8 cellular contexts compared by ENCODE assay signal in the genomic region with DNA sequence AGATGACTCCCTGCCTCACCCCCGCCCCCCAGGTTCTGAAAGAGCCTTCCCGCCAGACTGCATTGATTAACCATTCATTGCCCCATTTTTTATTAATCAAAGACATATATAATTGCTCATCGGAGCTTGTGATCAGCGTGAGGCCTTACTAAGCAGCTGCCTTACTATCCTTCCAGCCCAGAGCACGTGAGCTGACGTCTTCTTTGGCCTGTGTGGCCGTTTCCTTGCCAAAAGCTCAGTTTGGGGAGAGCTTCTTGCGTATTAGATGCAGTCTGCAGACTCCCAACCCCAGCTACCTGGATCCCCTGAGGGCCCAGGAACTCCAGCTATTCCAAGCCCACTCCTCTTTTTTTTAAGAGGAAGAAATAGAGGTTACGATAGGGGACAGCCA. TPM values are rescaled to one million over a fixed set of nuclear protein-coding genes. Genes with fewer than 3 reads are reported as not detected.
DNase-seq lines count a peak whose midpoint lies in the region; ATAC-seq, FAIRE-seq and TF ChIP-seq lines count a peak whose summit lies in the region.

No MANE protein-coding gene starts in this region.

- H3K4me1 Mint-ChIP-seq in endodermal cell, result peaks cover 19% of the 10 kb centered on the region
- peaks cover 40 to 50% (median 44%) of the 10 kb centered on the region in 7 donors for H3K4me1 Mint-ChIP-seq in naive thymus-derived CD4-positive, alpha-beta T cell

- peak in 1 of 2 donors; percentile 1 for TF ChIP-seq RAD21 in liver (IDR thresholded peaks at IDR 0.05)
- no peak for TF ChIP-seq RAD21 in HepG2 (CRISPR knock-in tag; IDR thresholded peaks at IDR 0.05)

- H3K9me3 ChIP-seq in liver (ENCODE audit: control insufficient read depth in 4 of 4, low read length in 3 of 4) (no peaks in the 10 kb centered on the region), HepG2 (ENCODE audit: low read length) (no peaks in the 10 kb centered on the region), endodermal cell (ENCODE audit: control insufficient read depth, low read length) (no peaks in the 10 kb centered on the region), aorta (ENCODE audit: control insufficient read depth, low read length) (no peaks in the 10 kb centered on the region), SJCRH30 (replicated peaks) (no peaks in the 10 kb centered on the region)
- no peaks in the 10 kb centered on the region for H3K9me3 ChIP-seq in naive thymus-derived CD4-positive, alpha-beta T cell (ENCODE audit: control insufficient read depth in 2 of 3, low read length in 3 of 3)

- in situ Hi-C loops in HepG2 (cut with HindIII; ENCODE audit: extremely low pct_ligation_motif_present, low pct_unique_long_range_greater_than_20kb), result no loop called here

- no peak overlapping the region for H3K27ac Mint-ChIP-seq in endodermal cell
- H3K27ac Mint-ChIP-seq in naive thymus-derived CD4-positive, alpha-beta T cell, result peak overlapping the region; percentile 5 to 91 (median 65)

- H3K36me3 ChIP-seq in liver (ENCODE audit: control insufficient read depth in 4 of 4, insufficient read depth in 3 of 4, low read depth in 1 of 4, low read length in 3 of 4), result peaks cover 0 to 11% (median 4%) of the 10 kb centered on the region in 4 donors
- no peaks in the 10 kb centered on the region for H3K36me3 ChIP-seq in HepG2 (replicated peaks in 1 of 2; ENCODE audit: control insufficient read depth in 1 of 2, insufficient read depth in 2 of 2, low read length in 2 of 2)
- no peaks in the 10 kb centered on the region for H3K36me3 ChIP-seq in endodermal cell (ENCODE audit: control insufficient read depth, insufficient read depth, low read length)
- H3K36me3 ChIP-seq in naive thymus-derived CD4-positive, alpha-beta T cell (ENCODE audit: control insufficient read depth in 2 of 3, insufficient read depth in 3 of 3, low read length in 3 of 3), result peaks cover 0 to 4% (median 0%) of the 10 kb centered on the region in 3 experiments
- no peaks in the 10 kb centered on the region for H3K36me3 ChIP-seq in aorta (ENCODE audit: control insufficient read depth in 1 of 2, insufficient read depth in 2 of 2, low read length in 1 of 2)
- H3K36me3 ChIP-seq in SJCRH30, result no peaks in the 10 kb centered on the region

- no peak for ATAC-seq in HepG2
- ATAC-seq in naive thymus-derived CD4-positive, alpha-beta T cell, result no peak
- peak; percentile 69 for ATAC-seq in aorta (ENCODE audit: low FRiP score)

- H3K27me3 Mint-ChIP-seq in endodermal cell (ENCODE audit: insufficient read depth), result peaks cover 45% of the 10 kb centered on the region
- peaks cover 0 to 24% (median 0%) of the 10 kb centered on the region in 5 donors for H3K27me3 Mint-ChIP-seq in naive thymus-derived CD4-positive, alpha-beta T cell

- intact Hi-C loops in HepG2 (cut with micrococcal nuclease; ENCODE audit: unreplicated experiment) (no loop called here), aorta (cut with DNase I) (loop anchor here in 1 of 2 donors (5.0 kb wide), 1 partner anchor 95 kb away; no protein-coding TSS in a partner anchor)
- intact Hi-C loops in naive thymus-derived CD4-positive, alpha-beta T cell (cut with micrococcal nuclease), result loop anchor here (1.0 to 10.0 kb wide), 8 partner anchors 31 to 1147 kb away; a partner anchor contains a TSS

- H3K4me3 Mint-ChIP-seq in endodermal cell, result peak overlapping the region; percentile 61
- peak overlapping the region; percentile 83 to 92 (median 88) for H3K4me3 Mint-ChIP-seq in naive thymus-derived CD4-positive, alpha-beta T cell

- CTCF ChIA-PET in HepG2 (lab: Yijun Ruan, JAX; ENCODE audit: low intra/inter-chr PET ratio, low total read pairs), result no interaction called here
- CTCF ChIA-PET in naive thymus-derived CD4-positive, alpha-beta T cell (lab: Charles Lee), result interaction anchor here (0.8 to 4.0 kb wide), 4 partner anchors 9 to 99 kb away, joined by 3 to 17 read pairs (median 3); no protein-coding TSS in a partner anchor

- H3K4me3 ChIP-seq in liver (ENCODE audit: low read depth in 1 of 3, low read length in 3 of 3), result no peak overlapping the region
- H3K4me3 ChIP-seq in HepG2 (replicated peaks in 1 of 3; ENCODE audit: insufficient read depth in 1 of 3, low read depth in 2 of 3, low read length in 3 of 3), result no peak overlapping the region
- H3K4me3 ChIP-seq in endodermal cell (ENCODE audit: low read length), result no peak overlapping the region
- H3K4me3 ChIP-seq in naive thymus-derived CD4-positive, alpha-beta T cell (ENCODE audit: low read length), result no peak overlapping the region
- no peak overlapping the region for H3K4me3 ChIP-seq in aorta (ENCODE audit: low read length in 2 of 2)
- no peak overlapping the region for H3K4me3 ChIP-seq in SJCRH30

- TF ChIP-seq POLR2A in HepG2 (IDR thresholded peaks at IDR 0.05; ENCODE audit: insufficient read depth in 1 of 2, low read depth in 2 of 2, low read length in 2 of 2), result no peak

- no peak overlapping the region for H2AFZ ChIP-seq in HepG2 (ENCODE audit: low read length)

- FAIRE-seq in HepG2 (lab: Jason Lieb, UNC), result no peak

- TF ChIP-seq EP300 in HepG2 (IDR thresholded peaks at IDR 0.05; ENCODE audit: low read depth in 2 of 2, low read length in 2 of 2) (no peak), HepG2 (CRISPR knock-in tag; IDR thresholded peaks at IDR 0.05; ENCODE audit: borderline replicate concordance) (no peak)

- POLR2A ChIA-PET in HepG2 (lab: Yijun Ruan, JAX), result no interaction called here
- POLR2A ChIA-PET in naive thymus-derived CD4-positive, alpha-beta T cell (lab: Charles Lee), result no interaction called here

- no TSS peak for BruUV-seq in HepG2 (replicated peaks; lab: Mats Ljungman, UMichigan)

- WGBS in liver, result 43% methylated on average over 9 of the region's 9 CpGs
- WGBS in HepG2 (ENCODE audit: low lambda C conversion rate), result 67% methylated on average over 9 of the region's 9 CpGs
- WGBS in endodermal cell (ENCODE audit: insufficient coverage in 1 of 2, insufficient read length in 1 of 2), 2 experiments, result 95 to 96% methylated on average over 7 to 8 of the region's 9 CpGs
- 13 to 16% methylated on average over 9 of the region's 9 CpGs for WGBS in aorta, 2 donors

- H3K27me3 ChIP-seq in liver (ENCODE audit: control insufficient read depth in 4 of 4, insufficient read depth in 4 of 4, low read length in 3 of 4), result no peaks in the 10 kb centered on the region
- peaks cover 2% of the 10 kb centered on the region in 2 experiments; a peak in 2 of 5 replicates for H3K27me3 ChIP-seq in HepG2 (ENCODE audit: control insufficient read depth in 1 of 2, insufficient read depth in 2 of 2, low read length in 2 of 2)
- H3K27me3 ChIP-seq in endodermal cell (ENCODE audit: control insufficient read depth, insufficient read depth, low read length, poor library complexity, severe bottlenecking), result peaks cover 38% of the 10 kb centered on the region
- no peaks in the 10 kb centered on the region for H3K27me3 ChIP-seq in naive thymus-derived CD4-positive, alpha-beta T cell (ENCODE audit: control insufficient read depth in 2 of 2, insufficient read depth in 2 of 2, low read length in 2 of 2)
- H3K27me3 ChIP-seq in aorta (ENCODE audit: control insufficient read depth in 1 of 2, insufficient read depth in 2 of 2, low read length in 1 of 2), result no peaks in the 10 kb centered on the region
- no peaks in the 10 kb centered on the region for H3K27me3 ChIP-seq in SJCRH30

- DNase-seq in HepG2 (ENCODE audit: low spot score), result no peak
- DNase-seq in endodermal cell, result no peak
- no peak for DNase-seq in naive thymus-derived CD4-positive, alpha-beta T cell
- peak; percentile 80 to 85 for DNase-seq in aorta
- no peak for DNase-seq in SJCRH30
- DNase-seq in activated gamma-delta T cell (lab: John Stamatoyannopoulos, UW), result no peak
- no peak for DNase-seq in NCI-H2196 (lab: John Stamatoyannopoulos, UW; ENCODE audit: unreplicated experiment)

- H3K4me1 ChIP-seq in liver (ENCODE audit: control insufficient read depth in 4 of 4, insufficient read depth in 4 of 4, low read length in 3 of 4) (peaks cover 16 to 71% (median 32%) of the 10 kb centered on the region in 4 donors), HepG2 (ENCODE audit: insufficient read depth, low read length) (peaks cover 72% of the 10 kb centered on the region), endodermal cell (ENCODE audit: control insufficient read depth, insufficient read depth, low read length) (peaks cover 4% of the 10 kb centered on the region), aorta (ENCODE audit: control insufficient read depth in 1 of 2, insufficient read depth in 2 of 2, low read length in 2 of 2) (peaks cover 0 to 14% of the 10 kb centered on the region in 2 donors), SJCRH30 (peaks cover 9% of the 10 kb centered on the region)
- peaks cover 24 to 34% of the 10 kb centered on the region in 2 donors for H3K4me1 ChIP-seq in naive thymus-derived CD4-positive, alpha-beta T cell (ENCODE audit: control insufficient read depth in 2 of 2, insufficient read depth in 2 of 2, low read length in 2 of 2)

- TF ChIP-seq CTCF in liver (IDR thresholded peaks at IDR 0.05; ENCODE audit: low read depth, low read length, missing input control), result no peak
- TF ChIP-seq CTCF in HepG2 (CRISPR knock-in tag; IDR thresholded peaks at IDR 0.05), result no peak
- TF ChIP-seq CTCF in endodermal cell (conservative IDR thresholded peaks at IDR 0.05), result no peak

- no peak overlapping the region for H3K4me2 ChIP-seq in HepG2 (ENCODE audit: low read depth, low read length)

- no peaks in the 10 kb centered on the region for H3K79me2 ChIP-seq in HepG2 (ENCODE audit: insufficient read depth, low read length)

- H3K9ac ChIP-seq in liver (ENCODE audit: low read depth in 1 of 2, low read length in 2 of 2) (peak overlapping the region; percentile 15 to 24), HepG2 (ENCODE audit: insufficient read depth, low read depth, low read length) (no peak overlapping the region), endodermal cell (ENCODE audit: extremely low read depth, low read length, poor library complexity, severe bottlenecking) (no peak overlapping the region)

- H3K27ac ChIP-seq in liver (ENCODE audit: low read depth in 1 of 2, low read length in 2 of 2), result peak overlapping the region; percentile 92 to 99
- no peak overlapping the region for H3K27ac ChIP-seq in HepG2 (ENCODE audit: extremely low read length, insufficient read depth, low read length)
- H3K27ac ChIP-seq in endodermal cell (ENCODE audit: low read depth, low read length), result no peak overlapping the region
- H3K27ac ChIP-seq in naive thymus-derived CD4-positive, alpha-beta T cell (ENCODE audit: low read depth, low read length), result no peak overlapping the region
- H3K27ac ChIP-seq in aorta (ENCODE audit: low read depth in 1 of 2, low read length in 2 of 2), result peak overlapping the region; percentile 93 to 96
- H3K27ac ChIP-seq in SJCRH30, result no peak overlapping the region

- H3K36me3 Mint-ChIP-seq in endodermal cell (ENCODE audit: low read depth), result peaks cover 3% of the 10 kb centered on the region
- H3K36me3 Mint-ChIP-seq in naive thymus-derived CD4-positive, alpha-beta T cell, result peaks cover 0 to 18% (median 4%) of the 10 kb centered on the region in 5 donors

- H3K9me3 Mint-ChIP-seq in endodermal cell, result no peaks in the 10 kb centered on the region
- H3K9me3 Mint-ChIP-seq in naive thymus-derived CD4-positive, alpha-beta T cell, result no peaks in the 10 kb centered on the region

- H4K20me1 ChIP-seq in HepG2 (ENCODE audit: insufficient read depth, low read length), result no peaks in the 10 kb centered on the region

RNA-seq across cellular contexts. Expression of a gene that starts 0.8 kb away (rescaled TPM):
- total RNA-seq in liver (100 to 1,000 TPM in 1 of 2 donors, 10 to 100 TPM in 1; 47.2 to 106 TPM), HepG2 (2016; rRNA removed; fragmentation: Illumina TruSeq; extraction: Trizol) (not detected in 2 replicates), endodermal cell (10 to 100 TPM; 10.6 to 13.8 TPM), aorta (10 to 100 TPM; 59.7 to 97.8 TPM)
- polyA plus RNA-seq in liver (100 to 1,000 TPM in 1 of 2 donors, 10 to 100 TPM in 1; 80.2 to 152 TPM), HepG2 (2011; rRNA removed) (2.6 and 4.2 TPM in 2 replicates), aorta (10 to 100 TPM; 28.0 to 30.4 TPM)
- total RNA-seq in HepG2 (2016; cell fraction: cytosol; rRNA removed; fragmentation: Illumina TruSeq; extraction: Trizol; ENCODE audit: low read depth), result not detected in 2 replicates
- total RNA-seq in HepG2 (2016; cell fraction: insoluble cytoplasmic fraction; rRNA removed; fragmentation: Illumina TruSeq; extraction: Trizol), result not detected in 2 replicates
- total RNA-seq in HepG2 (2016; cell fraction: membrane; rRNA removed; fragmentation: Illumina TruSeq; extraction: Trizol), result not detected in 2 replicates
- total RNA-seq in HepG2 (2016; cell fraction: nucleus; rRNA removed; fragmentation: Illumina TruSeq; extraction: Trizol), result 0.31 TPM in 1 of 2 replicates, not detected in the other
- polyA plus RNA-seq in HepG2 (2011; cell fraction: cytosol; rRNA removed), result 1.4 and 3.7 TPM in 2 replicates
- polyA plus RNA-seq in HepG2 (2011; cell fraction: nucleus; rRNA removed), result 3.4 and 4.2 TPM in 2 replicates
- polyA plus RNA-seq in HepG2 (2012), result 1.4 and 2.2 TPM in 2 replicates
- polyA plus RNA-seq in HepG2 (2016; cell fraction: cytosol; fragmentation: Illumina TruSeq; extraction: Trizol; ENCODE audit: low read depth), result not detected in 2 replicates
- polyA plus RNA-seq in HepG2 (2016; cell fraction: insoluble cytoplasmic fraction; fragmentation: Illumina TruSeq; extraction: Trizol; ENCODE audit: low read depth), result not detected in 2 replicates
- not detected in 2 replicates for polyA plus RNA-seq in HepG2 (2016; cell fraction: membrane; fragmentation: Illumina TruSeq; extraction: Trizol; ENCODE audit: low read depth)
- polyA plus RNA-seq in HepG2 (2016; cell fraction: nucleus; fragmentation: Illumina TruSeq; extraction: Trizol; ENCODE audit: insufficient read depth, low read depth), result not detected in 2 replicates
- polyA minus RNA-seq in HepG2 (2011; rRNA and poly(A)+ RNA removed; ENCODE audit: low replicate concordance), result 1.7 and 3.0 TPM in 2 replicates
- 2.6 TPM in 1 of 2 replicates, not detected in the other for polyA minus RNA-seq in HepG2 (2011; cell fraction: cytosol; rRNA and poly(A)+ RNA removed)
- 1.4 and 2.9 TPM in 2 replicates for polyA minus RNA-seq in HepG2 (2011; cell fraction: nucleus; rRNA and poly(A)+ RNA removed)
- polyA plus RNA-seq in endodermal cell (2013, experiment 1 of 2), result 14.6 TPM
- 14.1 TPM for polyA plus RNA-seq in endodermal cell (2013, experiment 2 of 2)
- 10 to 100 TPM; 10.5 to 67.9 (median 12.2) TPM for total RNA-seq in naive thymus-derived CD4-positive, alpha-beta T cell
- polyA plus RNA-seq in naive thymus-derived CD4-positive, alpha-beta T cell, result 10 to 100 TPM; 10.0 to 16.7 TPM
- total RNA-seq in SJCRH30 (2014; rRNA removed; shearing (Covaris generic)), result 0.12 TPM in 1 of 2 replicates, not detected in the other

RNA-seq across cellular contexts. Expression of a gene that starts 32.6 kb away (rescaled TPM):
- total RNA-seq in liver (under 1 TPM; 0.75 to 0.89 TPM), HepG2 (2016; rRNA removed; fragmentation: Illumina TruSeq; extraction: Trizol) (0.45 and 1.3 TPM in 2 replicates), endodermal cell (1 to 10 TPM in 1 of 2 donors, under 1 TPM in 1; 0.97 to 1.5 TPM), aorta (1 to 10 TPM; 1.1 to 4.3 TPM)
- polyA plus RNA-seq in liver (10 to 100 TPM in 1 of 2 donors, 1 to 10 TPM in 1; 5.5 to 18.1 TPM), HepG2 (2011; rRNA removed) (4.3 and 8.4 TPM in 2 replicates), aorta (under 1 TPM in 1 of 2 donors, not detected in 1; 0.20 TPM)
- 0.71 and 0.79 TPM in 2 replicates for total RNA-seq in HepG2 (2016; cell fraction: cytosol; rRNA removed; fragmentation: Illumina TruSeq; extraction: Trizol; ENCODE audit: low read depth)
- 0.42 and 0.91 TPM in 2 replicates for total RNA-seq in HepG2 (2016; cell fraction: insoluble cytoplasmic fraction; rRNA removed; fragmentation: Illumina TruSeq; extraction: Trizol)
- total RNA-seq in HepG2 (2016; cell fraction: membrane; rRNA removed; fragmentation: Illumina TruSeq; extraction: Trizol), result 1.1 and 1.2 TPM in 2 replicates
- 1.8 and 2.1 TPM in 2 replicates for total RNA-seq in HepG2 (2016; cell fraction: nucleus; rRNA removed; fragmentation: Illumina TruSeq; extraction: Trizol)
- polyA plus RNA-seq in HepG2 (2011; cell fraction: cytosol; rRNA removed), result 3.6 and 3.9 TPM in 2 replicates
- 10.4 and 14.9 TPM in 2 replicates for polyA plus RNA-seq in HepG2 (2011; cell fraction: nucleus; rRNA removed)
- 14.7 and 15.9 TPM in 2 replicates for polyA plus RNA-seq in HepG2 (2012)
- polyA plus RNA-seq in HepG2 (2016; cell fraction: cytosol; fragmentation: Illumina TruSeq; extraction: Trizol; ENCODE audit: low read depth), result 1.8 and 2.1 TPM in 2 replicates
- 1.9 and 2.5 TPM in 2 replicates for polyA plus RNA-seq in HepG2 (2016; cell fraction: insoluble cytoplasmic fraction; fragmentation: Illumina TruSeq; extraction: Trizol; ENCODE audit: low read depth)
- polyA plus RNA-seq in HepG2 (2016; cell fraction: membrane; fragmentation: Illumina TruSeq; extraction: Trizol; ENCODE audit: low read depth), result 2.8 and 3.5 TPM in 2 replicates
- 5.0 and 7.0 TPM in 2 replicates for polyA plus RNA-seq in HepG2 (2016; cell fraction: nucleus; fragmentation: Illumina TruSeq; extraction: Trizol; ENCODE audit: insufficient read depth, low read depth)
- polyA minus RNA-seq in HepG2 (2011; rRNA and poly(A)+ RNA removed; ENCODE audit: low replicate concordance), result 0.72 and 4.8 TPM in 2 replicates
- 4.1 and 11.0 TPM in 2 replicates for polyA minus RNA-seq in HepG2 (2011; cell fraction: cytosol; rRNA and poly(A)+ RNA removed)
- polyA minus RNA-seq in HepG2 (2011; cell fraction: nucleus; rRNA and poly(A)+ RNA removed), result 2.3 and 3.7 TPM in 2 replicates
- 13.5 TPM for polyA plus RNA-seq in endodermal cell (2013, experiment 1 of 2)
- polyA plus RNA-seq in endodermal cell (2013, experiment 2 of 2), result 14.4 TPM
- under 1 TPM in 3 of 5 experiments, not detected in 2; 0.19 to 0.47 (median 0.27) TPM for total RNA-seq in naive thymus-derived CD4-positive, alpha-beta T cell
- polyA plus RNA-seq in naive thymus-derived CD4-positive, alpha-beta T cell, result under 1 TPM; 0.08 to 0.44 TPM
- total RNA-seq in SJCRH30 (2014; rRNA removed; shearing (Covaris generic)), result 0.26 and 0.35 TPM in 2 replicates

RNA-seq across cellular contexts. Expression of a gene that starts 37.2 kb away (rescaled TPM):
- total RNA-seq in liver (10 to 100 TPM in 1 of 2 donors, not detected in 1; 24.2 TPM), HepG2 (2016; rRNA removed; fragmentation: Illumina TruSeq; extraction: Trizol) (not detected in 2 replicates), endodermal cell (under 1 TPM in 1 of 2 donors, not detected in 1; 0.42 TPM), aorta (under 1 TPM; 0.39 to 0.84 TPM)
- polyA plus RNA-seq in liver (1 to 10 TPM in 1 of 2 donors, under 1 TPM in 1; 0.74 to 1.2 TPM), HepG2 (2011; rRNA removed) (not detected in 2 replicates), aorta (under 1 TPM in 1 of 2 donors, not detected in 1; 0.15 TPM)
- not detected in 2 replicates for total RNA-seq in HepG2 (2016; cell fraction: cytosol; rRNA removed; fragmentation: Illumina TruSeq; extraction: Trizol; ENCODE audit: low read depth)
- not detected in 2 replicates for total RNA-seq in HepG2 (2016; cell fraction: insoluble cytoplasmic fraction; rRNA removed; fragmentation: Illumina TruSeq; extraction: Trizol)
- total RNA-seq in HepG2 (2016; cell fraction: membrane; rRNA removed; fragmentation: Illumina TruSeq; extraction: Trizol), result not detected in 2 replicates
- not detected in 2 replicates for total RNA-seq in HepG2 (2016; cell fraction: nucleus; rRNA removed; fragmentation: Illumina TruSeq; extraction: Trizol)
- polyA plus RNA-seq in HepG2 (2011; cell fraction: cytosol; rRNA removed), result 0.05 TPM in 1 of 2 replicates, not detected in the other
- not detected in 2 replicates for polyA plus RNA-seq in HepG2 (2011; cell fraction: nucleus; rRNA removed)
- polyA plus RNA-seq in HepG2 (2012), result not detected in 2 replicates
- not detected in 2 replicates for polyA plus RNA-seq in HepG2 (2016; cell fraction: cytosol; fragmentation: Illumina TruSeq; extraction: Trizol; ENCODE audit: low read depth)
- not detected in 2 replicates for polyA plus RNA-seq in HepG2 (2016; cell fraction: insoluble cytoplasmic fraction; fragmentation: Illumina TruSeq; extraction: Trizol; ENCODE audit: low read depth)
- polyA plus RNA-seq in HepG2 (2016; cell fraction: membrane; fragmentation: Illumina TruSeq; extraction: Trizol; ENCODE audit: low read depth), result not detected in 2 replicates
- not detected in 2 replicates for polyA plus RNA-seq in HepG2 (2016; cell fraction: nucleus; fragmentation: Illumina TruSeq; extraction: Trizol; ENCODE audit: insufficient read depth, low read depth)
- not detected in 2 replicates for polyA minus RNA-seq in HepG2 (2011; rRNA and poly(A)+ RNA removed; ENCODE audit: low replicate concordance)
- not detected in 2 replicates for polyA minus RNA-seq in HepG2 (2011; cell fraction: cytosol; rRNA and poly(A)+ RNA removed)
- not detected in 2 replicates for polyA minus RNA-seq in HepG2 (2011; cell fraction: nucleus; rRNA and poly(A)+ RNA removed)
- not detected for polyA plus RNA-seq in endodermal cell (2013, experiment 1 of 2)
- not detected for polyA plus RNA-seq in endodermal cell (2013, experiment 2 of 2)
- total RNA-seq in naive thymus-derived CD4-positive, alpha-beta T cell, result 1 to 10 TPM in 1 of 5 experiments, under 1 TPM in 2, not detected in 2; 0.44 to 1.7 (median 0.48) TPM
- not detected for polyA plus RNA-seq in naive thymus-derived CD4-positive, alpha-beta T cell
- not detected in 2 replicates for total RNA-seq in SJCRH30 (2014; rRNA removed; shearing (Covaris generic))

RNA-seq across cellular contexts. Expression of a gene that starts 46.7 kb away (rescaled TPM):
- 1 to 10 TPM in 1 of 2 donors, not detected in 1; 4.9 TPM for total RNA-seq in liver
- under 1 TPM in 1 of 2 donors, not detected in 1; 0.22 TPM for polyA plus RNA-seq in liver
- not detected in 2 replicates for total RNA-seq in HepG2 (2016; rRNA removed; fragmentation: Illumina TruSeq; extraction: Trizol)
- total RNA-seq in HepG2 (2016; cell fraction: cytosol; rRNA removed; fragmentation: Illumina TruSeq; extraction: Trizol; ENCODE audit: low read depth), result not detected in 2 replicates
- not detected in 2 replicates for total RNA-seq in HepG2 (2016; cell fraction: insoluble cytoplasmic fraction; rRNA removed; fragmentation: Illumina TruSeq; extraction: Trizol)
- not detected in 2 replicates for total RNA-seq in HepG2 (2016; cell fraction: membrane; rRNA removed; fragmentation: Illumina TruSeq; extraction: Trizol)
- total RNA-seq in HepG2 (2016; cell fraction: nucleus; rRNA removed; fragmentation: Illumina TruSeq; extraction: Trizol), result not detected in 2 replicates
- not detected in 2 replicates for polyA plus RNA-seq in HepG2 (2011; rRNA removed)
- not detected in 2 replicates for polyA plus RNA-seq in HepG2 (2011; cell fraction: cytosol; rRNA removed)
- not detected in 2 replicates for polyA plus RNA-seq in HepG2 (2011; cell fraction: nucleus; rRNA removed)
- not detected in 2 replicates for polyA plus RNA-seq in HepG2 (2012)
- not detected in 2 replicates for polyA plus RNA-seq in HepG2 (2016; cell fraction: cytosol; fragmentation: Illumina TruSeq; extraction: Trizol; ENCODE audit: low read depth)
- not detected in 2 replicates for polyA plus RNA-seq in HepG2 (2016; cell fraction: insoluble cytoplasmic fraction; fragmentation: Illumina TruSeq; extraction: Trizol; ENCODE audit: low read depth)
- polyA plus RNA-seq in HepG2 (2016; cell fraction: membrane; fragmentation: Illumina TruSeq; extraction: Trizol; ENCODE audit: low read depth), result not detected in 2 replicates
- not detected in 2 replicates for polyA plus RNA-seq in HepG2 (2016; cell fraction: nucleus; fragmentation: Illumina TruSeq; extraction: Trizol; ENCODE audit: insufficient read depth, low read depth)
- polyA minus RNA-seq in HepG2 (2011; rRNA and poly(A)+ RNA removed; ENCODE audit: low replicate concordance), result not detected in 2 replicates
- polyA minus RNA-seq in HepG2 (2011; cell fraction: cytosol; rRNA and poly(A)+ RNA removed), result not detected in 2 replicates
- not detected in 2 replicates for polyA minus RNA-seq in HepG2 (2011; cell fraction: nucleus; rRNA and poly(A)+ RNA removed)
- not detected for total RNA-seq in endodermal cell
- polyA plus RNA-seq in endodermal cell (2013, experiment 1 of 2), result not detected
- not detected for polyA plus RNA-seq in endodermal cell (2013, experiment 2 of 2)
- not detected for total RNA-seq in naive thymus-derived CD4-positive, alpha-beta T cell
- polyA plus RNA-seq in naive thymus-derived CD4-positive, alpha-beta T cell, result not detected
- not detected for total RNA-seq in aorta
- not detected for polyA plus RNA-seq in aorta
- not detected in 2 replicates for total RNA-seq in SJCRH30 (2014; rRNA removed; shearing (Covaris generic))

Comparison
In these comparisons a context has a peak if more than half of its experiments do, and no peak if none do; other contexts are left out.
1. H3K27ac ChIP-seq: peak in liver (2 of 2) and aorta (2 of 2); none in HepG2 (single experiment), endodermal cell (single experiment), naive thymus-derived CD4-positive, alpha-beta T cell (single experiment) and SJCRH30 (single experiment).
2. H3K9ac ChIP-seq: peak in liver (2 of 2); none in HepG2 (single experiment) and endodermal cell (single experiment).
3. RNA of a gene that starts 0.8 kb away (total RNA-seq): 47.2 to 106 TPM in liver, 59.7 to 97.8 TPM in aorta, 10.6 to 13.8 TPM in endodermal cell and 10.5 to 67.9 TPM in naive thymus-derived CD4-positive, alpha-beta T cell; 0.31 TPM in HepG2 and 0.12 TPM in SJCRH30; every median in the first group is over 4 times any median in the second.
4. DNase-seq: peak in aorta (2 of 2); none in HepG2 (single experiment), endodermal cell (single experiment), naive thymus-derived CD4-positive, alpha-beta T cell (0 of 9), SJCRH30 (0 of 2), activated gamma-delta T cell (single experiment) and NCI-H2196 (single experiment).